Comparison of ENCODE assay signal across 16 cellular contexts in genomic region chr13:79581870-79582315, GRCh38.
A peak's percentile ranks its signal among the peaks of the same experiment; 100 is the strongest.
DNase-seq lines count a peak whose midpoint lies in the region; ATAC-seq and FAIRE-seq lines count a peak whose summit lies in the region.
"Had no signal": no experiment of that assay in that cellular context is flagged by ENCODE, and none has a peak within 500 bp of the region (broad histone marks: within the 10 kb centered on the region; RNA-seq: fewer than 3 reads in every experiment).

No MANE protein-coding gene starts in this region.

- H3K4me2 ChIP-seq in mesenchymal stem cell (ENCODE audit: low read length, poor library complexity, severe bottlenecking): no peak overlapping the region

- H2BK5ac ChIP-seq in mesenchymal stem cell (ENCODE audit: low read depth, low read length, poor library complexity, severe bottlenecking): no peak overlapping the region

- peak; percentile 54 for DNase-seq in D341Med (ENCODE audit: low spot score)
- DNase-seq in NCI-H82 treated with DMSO at 0.1 percent for 48 hours (lab: John Stamatoyannopoulos, UW; ENCODE audit: unreplicated experiment): peak; percentile 40
- peak; percentile 18 for DNase-seq in epithelial cell of prostate (ENCODE audit: low read depth, low spot score)
- DNase-seq in mesenchymal stem cell: peak; percentile 64
- no peak for DNase-seq in occipital lobe (lab: John Stamatoyannopoulos, UW)
- DNase-seq in retina: no peak
- no peak for DNase-seq in frontal cortex (ENCODE audit: low spot score in 2 of 2)
- DNase-seq: effector memory CD8-positive, alpha-beta T cell; kidney glomerular epithelial cell; MM.1S; NCI-H774 had no signal

- FAIRE-seq in frontal cortex (lab: Jason Lieb, UNC): no peak
- FAIRE-seq: GM19239 had no signal

- H3K4ac ChIP-seq in mesenchymal stem cell (ENCODE audit: low read depth in 1 of 2, low read length in 2 of 2): no peak overlapping the region

- no peaks in the 10 kb centered on the region for H3K36me3 ChIP-seq in mesenchymal stem cell (ENCODE audit: control insufficient read depth in 1 of 2, insufficient read depth in 2 of 2, low read depth in 1 of 2, low read length in 2 of 2)
- H3K36me3 ChIP-seq: neutrophil, suprapubic skin had no signal

- peak overlapping the region; percentile 72 for H4K91ac ChIP-seq in mesenchymal stem cell (ENCODE audit: low read length)

- no peak for ATAC-seq in HG02678 (IDR thresholded peaks at IDR 0.05; ENCODE audit: unreplicated experiment)
- ATAC-seq: activated naive CD4-positive, alpha-beta T cell treated with anti-CD3 and anti-CD28 coated beads, Interleukin-2, amount 50 U/mL, for 72 hours; effector memory CD8-positive, alpha-beta T cell had no signal

- H3K23ac ChIP-seq in mesenchymal stem cell (ENCODE audit: low read length in 2 of 2): no peak overlapping the region

- peak overlapping the region; percentile 46 for H3K9ac ChIP-seq in mesenchymal stem cell (ENCODE audit: low read length)

- H3K18ac ChIP-seq in mesenchymal stem cell (ENCODE audit: low read depth in 1 of 2, low read length in 2 of 2): peak overlapping the region; percentile 1 to 75

- peak overlapping the region; percentile 61 for H2BK120ac ChIP-seq in mesenchymal stem cell (ENCODE audit: low read depth, low read length)

- WGBS in mesenchymal stem cell: 67% methylated on average over 4 of the region's 4 CpGs

- H3K14ac ChIP-seq in mesenchymal stem cell (ENCODE audit: low read length in 2 of 2): no peak overlapping the region

- peak overlapping the region; percentile 84 for H4K8ac ChIP-seq in mesenchymal stem cell (ENCODE audit: low read length)

- H2AFZ ChIP-seq in mesenchymal stem cell (ENCODE audit: low read depth, low read length): peak overlapping the region; percentile 36

- H3K9me3 ChIP-seq in mesenchymal stem cell (ENCODE audit: control insufficient read depth, low read length): peaks cover 18% of the 10 kb centered on the region
- H3K9me3 ChIP-seq: neutrophil, suprapubic skin had no signal

- H3K4me3 ChIP-seq in mesenchymal stem cell (ENCODE audit: insufficient read depth in 1 of 2, low read depth in 1 of 2, low read length in 2 of 2): peak overlapping the region in 1 of 2 experiments; percentile 5
- H3K4me3 ChIP-seq: suprapubic skin had no signal

- no peak overlapping the region for H2BK15ac ChIP-seq in mesenchymal stem cell (ENCODE audit: low read depth, poor library complexity, severe bottlenecking)

- no peaks in the 10 kb centered on the region for H3K27me3 ChIP-seq in mesenchymal stem cell (ENCODE audit: control insufficient read depth in 1 of 2, insufficient read depth in 1 of 2, low read length in 2 of 2)
- H3K27me3 ChIP-seq: neutrophil, suprapubic skin had no signal

- H2AK5ac ChIP-seq in mesenchymal stem cell (ENCODE audit: low read length, severe bottlenecking): no peak overlapping the region

- peaks cover 9% of the 10 kb centered on the region for H3K4me1 ChIP-seq in mesenchymal stem cell (ENCODE audit: control insufficient read depth, insufficient read depth, low read depth, low read length)

- no peaks in the 10 kb centered on the region for H3K79me1 ChIP-seq in mesenchymal stem cell (replicated peaks; ENCODE audit: low read length, poor library complexity, severe bottlenecking)

- peak overlapping the region; percentile 32 for H3K27ac ChIP-seq in epithelial cell of prostate
- H3K27ac ChIP-seq in mesenchymal stem cell (ENCODE audit: low read length, poor library complexity, severe bottlenecking): no peak overlapping the region
- H3K27ac ChIP-seq: neutrophil, suprapubic skin had no signal

- H2BK12ac ChIP-seq in mesenchymal stem cell (ENCODE audit: low read length in 2 of 2): no peak overlapping the region

Comparison
In these comparisons a context has a peak if more than half of its experiments do, and no peak if none do; other contexts are left out.
1. DNase-seq: peak in D341Med (single experiment), NCI-H82 treated with DMSO at 0.1 percent for 48 hours (single experiment), epithelial cell of prostate (single experiment) and mesenchymal stem cell (single experiment); none in occipital lobe (single experiment), retina (single experiment) and frontal cortex (0 of 2).